Comparison of ENCODE assay signal across 10 cellular contexts in genomic region chr3:99925584-99925983, GRCh38.
DNase-seq lines count a peak whose midpoint lies in the region; ATAC-seq and TF ChIP-seq lines count a peak whose summit lies in the region.
"Had no signal": no experiment of that assay in that cellular context is flagged by ENCODE, and none has a peak within 500 bp of the region (broad histone marks: within the 10 kb centered on the region; RNA-seq: fewer than 3 reads in every experiment).

No MANE protein-coding gene starts in this region.

- ATAC-seq in HG02840 (IDR thresholded peaks at IDR 0.05; ENCODE audit: low FRiP score, unreplicated experiment) (no peak), GM19351 (IDR thresholded peaks at IDR 0.05; ENCODE audit: unreplicated experiment) (no peak)
- ATAC-seq: left lobe of liver had no signal

- no peaks in the 10 kb centered on the region for H3K9me3 ChIP-seq in suprapubic skin
- no peaks in the 10 kb centered on the region for H3K9me3 ChIP-seq in effector memory CD4-positive, alpha-beta T cell (ENCODE audit: control insufficient read depth, low read length)

- H3K4me3 ChIP-seq in HFF-Myc (replicated peaks; ENCODE audit: low read depth, low read length), result no peak overlapping the region
- no peak overlapping the region for H3K4me3 ChIP-seq in foreskin fibroblast (ENCODE audit: low read depth in 1 of 2, low read length in 2 of 2)
- H3K4me3 ChIP-seq in suprapubic skin, result no peak overlapping the region
- H3K4me3 ChIP-seq in effector memory CD4-positive, alpha-beta T cell (ENCODE audit: insufficient read depth, low read depth, low read length, poor library complexity, severe bottlenecking), result no peak overlapping the region

- 38% methylated on average over 3 of the region's 3 CpGs for WGBS in suprapubic skin

- no peaks in the 10 kb centered on the region for H3K36me3 ChIP-seq in suprapubic skin
- no peaks in the 10 kb centered on the region for H3K36me3 ChIP-seq in effector memory CD4-positive, alpha-beta T cell (ENCODE audit: control insufficient read depth, insufficient read depth, low read length)

- TF ChIP-seq EP300 in suprapubic skin (IDR thresholded peaks at IDR 0.05), result no peak

- CTCF ChIA-PET in RWPE1 (lab: Yijun Ruan, JAX), result interaction anchor here (0.7 kb wide), 1 partner anchor 28 kb away, joined by 3 read pairs; no protein-coding TSS in a partner anchor

- POLR2A ChIA-PET in RWPE1 (lab: Yijun Ruan, JAX; ENCODE audit: low non-redundant PET), result no interaction called here

- no peaks in the 10 kb centered on the region for H3K27me3 ChIP-seq in suprapubic skin
- H3K27me3 ChIP-seq in effector memory CD4-positive, alpha-beta T cell (replicated peaks; ENCODE audit: control insufficient read depth, insufficient read depth, low read length, poor library complexity, severe bottlenecking), result no peaks in the 10 kb centered on the region

- H3K27ac ChIP-seq in RWPE1, result no peak overlapping the region
- peak overlapping the region; percentile 10 for H3K27ac ChIP-seq in suprapubic skin
- no peak overlapping the region for H3K27ac ChIP-seq in effector memory CD4-positive, alpha-beta T cell (ENCODE audit: insufficient read depth, low read length, poor library complexity, severe bottlenecking)

- H3K4me1 ChIP-seq in suprapubic skin, result peaks cover 64% of the 10 kb centered on the region
- H3K4me1 ChIP-seq in effector memory CD4-positive, alpha-beta T cell (ENCODE audit: control insufficient read depth, insufficient read depth, low read length, poor library complexity, severe bottlenecking), result no peaks in the 10 kb centered on the region

- DNase-seq in HFF-Myc (ENCODE audit: extremely low read depth, low read depth) (peak; percentile 84), RWPE1 (ENCODE audit: low spot score) (peak; percentile 30), foreskin fibroblast (peak; percentile 93 to 94), suprapubic skin (ENCODE audit: low spot score in 2 of 2) (no peak)
- no peak for DNase-seq in effector memory CD4-positive, alpha-beta T cell
- no peak for DNase-seq in activated CD8-positive, alpha-beta memory T cell treated with anti-CD3 and anti-CD28 coated beads for 24 hours
- DNase-seq: activated naive CD4-positive, alpha-beta T cell treated with anti-CD3 and anti-CD28 coated beads for 36 hours had no signal

- no peak for TF ChIP-seq CTCF in HFF-Myc (IDR thresholded peaks at IDR 0.05; ENCODE audit: low read depth, low read length, missing control alignments)
- no peak for TF ChIP-seq CTCF in RWPE1 (conservative IDR thresholded peaks at IDR 0.05; ENCODE audit: low read depth)
- TF ChIP-seq CTCF in foreskin fibroblast (IDR thresholded peaks at IDR 0.05; ENCODE audit: low read depth, low read length), result no peak
- no peak for TF ChIP-seq CTCF in suprapubic skin (IDR thresholded peaks at IDR 0.05)

- no peak for TF ChIP-seq POLR2A in suprapubic skin (IDR thresholded peaks at IDR 0.05)

Comparison
In these comparisons a context has a peak if more than half of its experiments do, and no peak if none do; other contexts are left out.
1. DNase-seq: peak in HFF-Myc (single experiment), RWPE1 (single experiment) and foreskin fibroblast (2 of 2); none in suprapubic skin (0 of 2), effector memory CD4-positive, alpha-beta T cell (0 of 3) and activated CD8-positive, alpha-beta memory T cell treated with anti-CD3 and anti-CD28 coated beads for 24 hours (single experiment).